Comparison of ENCODE assay signal across 8 cellular contexts in the genomic region with DNA sequence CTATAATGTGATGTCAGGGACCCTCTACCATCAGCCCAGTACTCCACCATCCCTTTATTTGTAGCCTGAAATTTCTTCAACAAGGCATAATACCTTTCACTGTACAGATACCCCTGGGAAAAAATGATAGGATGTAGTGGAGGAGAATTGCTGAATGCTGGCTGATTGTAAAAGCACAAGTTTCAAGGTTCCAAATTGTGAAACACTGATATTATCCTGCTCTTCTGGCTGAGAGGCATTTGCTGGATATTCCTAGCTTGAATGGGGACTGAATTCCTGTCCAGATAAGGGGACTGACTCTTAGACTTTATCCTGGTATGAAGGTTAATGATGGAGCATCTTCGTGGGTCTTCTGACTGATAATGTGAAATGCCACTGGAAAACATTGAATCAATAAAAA. TPM values are rescaled to one million over a fixed set of nuclear protein-coding genes. Genes with fewer than 3 reads are reported as not detected.
"Had no signal": no experiment of that assay in that cellular context is flagged by ENCODE, and none has a peak within 500 bp of the region (broad histone marks: within the 10 kb centered on the region; RNA-seq: fewer than 3 reads in every experiment).

No MANE protein-coding gene starts in this region.

- H3K4me3 ChIP-seq: GM23338 had no signal

- DNase-seq: H9, HCEC 1CT had no signal

- FAIRE-seq: H1, H54, HTR-8/SVneo had no signal

- ATAC-seq: GM23338 had no signal

RNA-seq across cellular contexts. Expression of gene C3orf85, which starts 9.0 kb away (rescaled TPM):
- total RNA-seq: GM23338, H1, H9 had no signal
- polyA plus RNA-seq: GM23338, H1, IgD-negative memory B cell had no signal

RNA-seq across cellular contexts. Expression of gene MORC1, which starts 9.6 kb away (rescaled TPM):
- total RNA-seq: GM23338, H1, H9, HT-29 had no signal
- polyA plus RNA-seq: GM23338, H1, IgD-negative memory B cell had no signal
